Comparison of ENCODE assay signal across 20 cellular contexts in genomic region chr10:18362892-18363291, GRCh38.
DNase-seq lines count a peak whose midpoint lies in the region; TF ChIP-seq lines count a peak whose summit lies in the region.
"Had no signal": no experiment of that assay in that cellular context is flagged by ENCODE, and none has a peak within 500 bp of the region (broad histone marks: within the 10 kb centered on the region; RNA-seq: fewer than 3 reads in every experiment).

No MANE protein-coding gene starts in this region.

- no peaks in the 10 kb centered on the region for H3K9me3 ChIP-seq in Loucy (ENCODE audit: insufficient read depth, low read depth, low read length)
- H3K9me3 ChIP-seq in OCI-LY1 (ENCODE audit: low read length) = no peaks in the 10 kb centered on the region
- H3K9me3 ChIP-seq: A549; BE2C; BLaER1 treated with 17β-estradiol and CSF1 and Interleukin-3, amounts not matched to agents 10 nM and 100 nM had no signal

- peak overlapping the region; percentile 62 for H3K27ac ChIP-seq in OCI-LY1 (ENCODE audit: low read depth, low read length, poor library complexity, severe bottlenecking)
- H3K27ac ChIP-seq: A549; BLaER1 treated with 17β-estradiol and CSF1 and Interleukin-3, amounts not matched to agents 10 nM and 100 nM had no signal

- H2AFZ ChIP-seq in Loucy (ENCODE audit: low read length) (0 out of 2 replicates have a peak overlapping the region, but pooled peaks have one; percentile 38), OCI-LY1 (ENCODE audit: low read length) (peak overlapping the region; percentile 4; the same call in 1 of the 2 replicates)
- H2AFZ ChIP-seq: GM23338 had no signal

- H3K9me2 ChIP-seq in Loucy (replicated peaks; ENCODE audit: low read depth, low read length) (no peaks in the 10 kb centered on the region), OCI-LY1 (ENCODE audit: low read depth, low read length) (no peaks in the 10 kb centered on the region)

- no peaks in the 10 kb centered on the region for H3K79me2 ChIP-seq in Loucy (ENCODE audit: insufficient read depth, low read length)
- no peaks in the 10 kb centered on the region for H3K79me2 ChIP-seq in OCI-LY1 (ENCODE audit: insufficient read depth, low read length)

- DNase-seq in NCI-H82 (lab: John Stamatoyannopoulos, UW) (peak; percentile 71), dermis blood vessel endothelial cell (no peak), NCI-H2107 (lab: John Stamatoyannopoulos, UW) (no peak), NCI-H446 (lab: John Stamatoyannopoulos, UW) (no peak)
- DNase-seq: 8988T; ACHN; AML-193; BE2C; CD4-positive, alpha-beta T cell; CD8-positive, alpha-beta memory T cell; DMS 273 treated with DMSO at 0.1 percent for 48 hours; DMS79; EL; GDM1; H9 had no signal

- H3K4me2 ChIP-seq in Loucy (ENCODE audit: low read depth, low read length, poor library complexity, severe bottlenecking) = no peak overlapping the region
- H3K4me2 ChIP-seq in OCI-LY1 (ENCODE audit: low read length) = peak overlapping the region; percentile 22; the same call in 1 of the 2 replicates
- H3K4me2 ChIP-seq: A549; BLaER1 treated with 17β-estradiol and CSF1 and Interleukin-3, amounts not matched to agents 10 nM and 100 nM; GM23338 had no signal

- no peak for TF ChIP-seq CTCF in Loucy (conservative IDR thresholded peaks at IDR 0.05; ENCODE audit: low read length)
- no peak for TF ChIP-seq CTCF in OCI-LY1 (IDR thresholded peaks at IDR 0.05; ENCODE audit: low read length)

- no peak overlapping the region for H3K9ac ChIP-seq in Loucy (ENCODE audit: low read depth, low read length, poor library complexity, severe bottlenecking)
- H3K9ac ChIP-seq in OCI-LY1 (ENCODE audit: low read length) = no peak overlapping the region
- H3K9ac ChIP-seq: BLaER1 treated with 17β-estradiol and CSF1 and Interleukin-3, amounts not matched to agents 10 nM and 100 nM had no signal

- H3K4me3 ChIP-seq in Loucy (ENCODE audit: low read length, poor library complexity, severe bottlenecking) (no peak overlapping the region), OCI-LY1 (ENCODE audit: low read depth, low read length, poor library complexity, severe bottlenecking) (no peak overlapping the region)
- H3K4me3 ChIP-seq: A549; BLaER1 treated with 17β-estradiol and CSF1 and Interleukin-3, amounts not matched to agents 10 nM and 100 nM; GM23338 had no signal

- H3K27me3 ChIP-seq in Loucy (ENCODE audit: insufficient read depth, low read length, poor library complexity, severe bottlenecking) (no peaks in the 10 kb centered on the region), OCI-LY1 (ENCODE audit: insufficient read depth, low read length) (no peaks in the 10 kb centered on the region)
- H3K27me3 ChIP-seq: BE2C; BLaER1 treated with 17β-estradiol and CSF1 and Interleukin-3, amounts not matched to agents 10 nM and 100 nM had no signal

- no peaks in the 10 kb centered on the region for H3K36me3 ChIP-seq in Loucy (ENCODE audit: insufficient read depth, low read length)
- H3K36me3 ChIP-seq in OCI-LY1 (ENCODE audit: insufficient read depth, low read length) = no peaks in the 10 kb centered on the region
- H3K36me3 ChIP-seq: BE2C; BLaER1 treated with 17β-estradiol and CSF1 and Interleukin-3, amounts not matched to agents 10 nM and 100 nM had no signal

- H3K4me1 ChIP-seq in Loucy (ENCODE audit: insufficient read depth, low read length, poor library complexity, severe bottlenecking) (peaks cover 10% of the 10 kb centered on the region), OCI-LY1 (ENCODE audit: insufficient read depth, low read length, severe bottlenecking) (peaks cover 74% of the 10 kb centered on the region)
- H3K4me1 ChIP-seq: A549, BE2C had no signal

- H3F3A ChIP-seq in Loucy (ENCODE audit: low read depth) (no peaks in the 10 kb centered on the region), OCI-LY1 (ENCODE audit: insufficient read depth, low read length) (no peaks in the 10 kb centered on the region; the same call in none of the 2 replicates)

- no peaks in the 10 kb centered on the region for H4K20me1 ChIP-seq in Loucy (ENCODE audit: insufficient read depth, low read length, poor library complexity, severe bottlenecking)
- no peaks in the 10 kb centered on the region for H4K20me1 ChIP-seq in OCI-LY1 (ENCODE audit: insufficient read depth, low read length)
- H4K20me1 ChIP-seq: BLaER1 treated with 17β-estradiol and CSF1 and Interleukin-3, amounts not matched to agents 10 nM and 100 nM had no signal
